9 cellular contexts compared by ENCODE assay signal in genomic region chr2:205892141-205893064, GRCh38.
DNase-seq lines count a peak whose midpoint lies in the region; TF ChIP-seq lines count a peak whose summit lies in the region.
"Had no signal": no experiment of that assay in that cellular context is flagged by ENCODE, and none has a peak within 500 bp of the region (broad histone marks: within the 10 kb centered on the region; RNA-seq: fewer than 3 reads in every experiment).

No MANE protein-coding gene starts in this region.

- intact Hi-C loops in esophagus muscularis mucosa (cut with DNase I): no loop called here
- intact Hi-C loops in cardiac septum (cut with DNase I): no loop called here

- peak overlapping the region in 3 of 4 donors; percentile 52 to 63 (median 59) for H3K27ac ChIP-seq in esophagus muscularis mucosa (replicated peaks in 1 of 4)

- no peak for TF ChIP-seq CTCF in esophagus muscularis mucosa (IDR thresholded peaks at IDR 0.05)

- H3K36me3 ChIP-seq in esophagus muscularis mucosa: no peaks in the 10 kb centered on the region

- H3K9me3 ChIP-seq in esophagus muscularis mucosa: no peaks in the 10 kb centered on the region

- WGBS in esophagus muscularis mucosa: 54% methylated on average over 24 of the region's 25 CpGs

- no peak for TF ChIP-seq POLR2A in esophagus muscularis mucosa (IDR thresholded peaks at IDR 0.05; ENCODE audit: low read depth)

- TF ChIP-seq EP300 in esophagus muscularis mucosa (IDR thresholded peaks at IDR 0.05): no peak

- H3K27me3 ChIP-seq in esophagus muscularis mucosa: no peaks in the 10 kb centered on the region

- peaks cover 0 to 31% (median 19%) of the 10 kb centered on the region in 4 donors for H3K4me1 ChIP-seq in esophagus muscularis mucosa

- DNase-seq in M059J (ENCODE audit: low read depth): peak; percentile 79
- peak; percentile 52 for DNase-seq in NCI-H748 treated with DMSO at 0.1 percent for 48 hours (lab: John Stamatoyannopoulos, UW)
- DNase-seq in esophagus muscularis mucosa (ENCODE audit: extremely low spot score): no peak
- DNase-seq in retina: peak; percentile 53
- DNase-seq in activated effector memory CD4-positive, alpha-beta T cell treated with anti-CD3 and anti-CD28 coated beads, Interleukin-2, amount 50 U/mL, for 16 hours: no peak
- no peak for DNase-seq in T-helper 1 cell
- DNase-seq in MV-4-11 (lab: John Stamatoyannopoulos, UW): no peak
- DNase-seq in cardiac septum (ENCODE audit: low spot score): no peak
- DNase-seq: activated CD8-positive, alpha-beta T cell treated with anti-CD3 and anti-CD28 coated beads, Interleukin-2, amount 10 ng/mL, durations not matched to agents 7 days and 5 days had no signal

- H3K4me3 ChIP-seq in esophagus muscularis mucosa: peak overlapping the region in 1 of 4 donors; percentile 20

Comparison
In these comparisons a context has a peak if more than half of its experiments do, and no peak if none do; other contexts are left out.
1. DNase-seq: peak in M059J (single experiment), NCI-H748 treated with DMSO at 0.1 percent for 48 hours (single experiment) and retina (single experiment); none in esophagus muscularis mucosa (single experiment), activated effector memory CD4-positive, alpha-beta T cell treated with anti-CD3 and anti-CD28 coated beads, Interleukin-2, amount 50 U/mL, for 16 hours (single experiment), T-helper 1 cell (0 of 5), MV-4-11 (single experiment) and cardiac septum (single experiment).